19 cellular contexts compared by ENCODE assay signal in genomic region chr22:44395116-44396005, GRCh38.
DNase-seq lines count a peak whose midpoint lies in the region; ATAC-seq and TF ChIP-seq lines count a peak whose summit lies in the region.
"Had no signal": no experiment of that assay in that cellular context is flagged by ENCODE, and none has a peak within 500 bp of the region (broad histone marks: within the 10 kb centered on the region; RNA-seq: fewer than 3 reads in every experiment).

No MANE protein-coding gene starts in this region.

- H3K9me3 Mint-ChIP-seq in HFFc6: no peaks in the 10 kb centered on the region
- H3K9me3 Mint-ChIP-seq: memory B cell had no signal

- H3K27me3 Mint-ChIP-seq in HFFc6 (ENCODE audit: insufficient read depth): peaks cover 13% of the 10 kb centered on the region

- H2BK15ac ChIP-seq in mesenchymal stem cell (ENCODE audit: low read depth, poor library complexity, severe bottlenecking): no peak overlapping the region

- peak; percentile 8 for DNase-seq in activated T-cell treated with anti-CD3 and anti-CD28 coated beads, Interleukin-2, amount 50 U/mL, for 1 hour
- no peak for DNase-seq in activated T-cell treated with anti-CD3 and anti-CD28 coated beads, Interleukin-2, amount 50 U/mL, for 48 hours
- DNase-seq in HFFc6 (no peak), islet precursor cell (peak; percentile 40), sciatic nerve (ENCODE audit: low spot score) (peak; percentile 35), germinal center (ENCODE audit: low spot score) (no peak), mesenchymal stem cell (no peak), NCI-H2029 (lab: John Stamatoyannopoulos, UW) (no peak)
- DNase-seq: COR-L47; foreskin keratinocyte; GDM1; NCI-H1048; NCI-H2107; NCI-H774; stimulated activated naive CD4-positive, alpha-beta T cell treated with Interleukin-2 at 50 U/mL for 16 hours had no signal

- H3K36me3 Mint-ChIP-seq in HFFc6 (ENCODE audit: low read depth): no peaks in the 10 kb centered on the region
- H3K36me3 Mint-ChIP-seq: IgD-negative memory B cell, memory B cell had no signal

- no peak overlapping the region for H3K4me3 ChIP-seq in mesenchymal stem cell (ENCODE audit: insufficient read depth in 1 of 2, low read depth in 1 of 2, low read length in 2 of 2)
- H3K4me3 ChIP-seq: pancreas had no signal

- H3K4me2 ChIP-seq in mesenchymal stem cell (ENCODE audit: low read length, poor library complexity, severe bottlenecking): no peak overlapping the region

- peaks cover 2% of the 10 kb centered on the region for H3K4me1 ChIP-seq in mesenchymal stem cell (ENCODE audit: control insufficient read depth, insufficient read depth, low read depth, low read length)
- H3K4me1 ChIP-seq: foreskin keratinocyte, pancreas had no signal

- H2BK120ac ChIP-seq in mesenchymal stem cell (ENCODE audit: low read depth, low read length): no peak overlapping the region

- H3K4me1 Mint-ChIP-seq in HFFc6 (ENCODE audit: low read depth): no peaks in the 10 kb centered on the region
- H3K4me1 Mint-ChIP-seq: IgD-negative memory B cell, memory B cell had no signal

- no peak overlapping the region for H2BK5ac ChIP-seq in mesenchymal stem cell (ENCODE audit: low read depth, low read length, poor library complexity, severe bottlenecking)

- intact Hi-C loops in sciatic nerve (cut with DNase I): no loop called here

- H2AK5ac ChIP-seq in mesenchymal stem cell (ENCODE audit: low read length, severe bottlenecking): no peak overlapping the region

- no peaks in the 10 kb centered on the region for H3K9me3 ChIP-seq in mesenchymal stem cell (ENCODE audit: control insufficient read depth, low read length)
- H3K9me3 ChIP-seq: pancreas had no signal

- H3K4me3 Mint-ChIP-seq in HFFc6: no peak overlapping the region
- H3K4me3 Mint-ChIP-seq: IgD-negative memory B cell, memory B cell had no signal

- no peak for TF ChIP-seq CTCF in HFFc6 (IDR thresholded peaks at IDR 0.05)

- H3K27me3 ChIP-seq in mesenchymal stem cell (ENCODE audit: control insufficient read depth in 1 of 2, insufficient read depth in 1 of 2, low read length in 2 of 2): peaks cover 38 to 90% of the 10 kb centered on the region in 2 experiments
- H3K27me3 ChIP-seq: pancreas had no signal

- H3K36me3 ChIP-seq in mesenchymal stem cell (ENCODE audit: control insufficient read depth in 1 of 2, insufficient read depth in 2 of 2, low read depth in 1 of 2, low read length in 2 of 2): no peaks in the 10 kb centered on the region
- H3K36me3 ChIP-seq: pancreas had no signal

- H3K4ac ChIP-seq in mesenchymal stem cell (ENCODE audit: low read depth in 1 of 2, low read length in 2 of 2): no peak overlapping the region

- WGBS in mesenchymal stem cell: 90% methylated on average over 27 of the region's 31 CpGs

- ATAC-seq in sciatic nerve: no peak
- ATAC-seq: foreskin keratinocyte, HCT116, pancreas had no signal

- H2BK12ac ChIP-seq in mesenchymal stem cell (ENCODE audit: low read length in 2 of 2): no peak overlapping the region

- no peak overlapping the region for H3K14ac ChIP-seq in mesenchymal stem cell (ENCODE audit: low read length in 2 of 2)

- no peak overlapping the region for H3K27ac ChIP-seq in mesenchymal stem cell (ENCODE audit: low read length, poor library complexity, severe bottlenecking)
- H3K27ac ChIP-seq: foreskin keratinocyte, pancreas had no signal

- no peak overlapping the region for H3K18ac ChIP-seq in mesenchymal stem cell (ENCODE audit: low read depth in 1 of 2, low read length in 2 of 2)

- no peak overlapping the region for H4K91ac ChIP-seq in mesenchymal stem cell (ENCODE audit: low read length)

- peak overlapping the region; percentile 15; the same call in 1 of the 2 replicates for H3K27ac Mint-ChIP-seq in HFFc6
- H3K27ac Mint-ChIP-seq: memory B cell had no signal

- H3K9ac ChIP-seq in mesenchymal stem cell (ENCODE audit: low read length): no peak overlapping the region

- H4K8ac ChIP-seq in mesenchymal stem cell (ENCODE audit: low read length): no peak overlapping the region

- no peak overlapping the region for H2AFZ ChIP-seq in mesenchymal stem cell (ENCODE audit: low read depth, low read length)

- no peaks in the 10 kb centered on the region for H3K79me1 ChIP-seq in mesenchymal stem cell (replicated peaks; ENCODE audit: low read length, poor library complexity, severe bottlenecking)

- no peak overlapping the region for H3K23ac ChIP-seq in mesenchymal stem cell (ENCODE audit: low read length in 2 of 2)

Comparison
In these comparisons a context has a peak if more than half of its experiments do, and no peak if none do; other contexts are left out.
1. DNase-seq: peak in activated T-cell treated with anti-CD3 and anti-CD28 coated beads, Interleukin-2, amount 50 U/mL, for 1 hour (single experiment), islet precursor cell (single experiment) and sciatic nerve (single experiment); none in activated T-cell treated with anti-CD3 and anti-CD28 coated beads, Interleukin-2, amount 50 U/mL, for 48 hours (0 of 2), HFFc6 (single experiment), germinal center (single experiment), mesenchymal stem cell (single experiment) and NCI-H2029 (single experiment).